In genomic region chr2:134918518-134919359, GRCh38 we compare ENCODE assay signal across 1 cellular context.
TF ChIP-seq lines count a peak whose summit lies in the region.

Gene CCNT2 (plus strand): TSS chr2:134918822. CDS start chr2:134918855, 33 bp downstream.

TF ChIP-seq in HepG2, 621 proteins besides CTCF, POLR2A, EP300 and RAD21 (continued from another document and continues in another):
- TF ChIP-seq ATRX (CRISPR knock-in tag; IDR thresholded peaks at IDR 0.05; ENCODE audit: borderline replicate concordance) (no peak), ZSCAN31 (CRISPR knock-in tag; IDR thresholded peaks at IDR 0.05; ENCODE audit: low read depth) (peak; percentile 81; the same call in 1 of the 2 replicates), ZNF576 (CRISPR knock-in tag; IDR thresholded peaks at IDR 0.05) (0 out of 2 replicates have a peak, but pooled peaks have one; percentile 40), MED8 (CRISPR knock-in tag; IDR thresholded peaks at IDR 0.05; ENCODE audit: insufficient replicate concordance) (peak; percentile 37), SKI (IDR thresholded peaks at IDR 0.05; ENCODE audit: partially characterized antibody) (no peak), KLF15 (CRISPR knock-in tag; IDR thresholded peaks at IDR 0.05; ENCODE audit: borderline replicate concordance) (peak; percentile 28), ATF1 (CRISPR knock-in tag; IDR thresholded peaks at IDR 0.05) (peak; percentile 97), ZNF501 (CRISPR knock-in tag; IDR thresholded peaks at IDR 0.05) (peak; percentile 92), IKZF1 (IDR thresholded peaks at IDR 0.05) (no peak), ATF7 (IDR thresholded peaks at IDR 0.05) (no peak), ATF7 (CRISPR knock-in tag; IDR thresholded peaks at IDR 0.05) (peak; percentile 47; the same call in 1 of the 2 replicates), ZNF567 (CRISPR knock-in tag; IDR thresholded peaks at IDR 0.05; ENCODE audit: borderline replicate concordance) (peak; percentile 66), SIN3A (IDR thresholded peaks at IDR 0.05; ENCODE audit: borderline replicate concordance, low read depth, low read length) (peak; percentile 50; the same call in 1 of the 2 replicates), ZFP90 (CRISPR knock-in tag; IDR thresholded peaks at IDR 0.05; ENCODE audit: borderline replicate concordance) (peak; percentile 92; the same call in 1 of the 2 replicates), BHLHE40 (IDR thresholded peaks at IDR 0.05; ENCODE audit: low read length) (peak; percentile 80), PITX1 (CRISPR knock-in tag; IDR thresholded peaks at IDR 0.05) (peak; percentile 26; the same call in 1 of the 2 replicates), ETV5 (CRISPR knock-in tag; IDR thresholded peaks at IDR 0.05; ENCODE audit: borderline replicate concordance) (no peak; the same call in 1 of the 2 replicates), ZNF224 (CRISPR knock-in tag; IDR thresholded peaks at IDR 0.05) (peak; percentile 50; the same call in 1 of the 2 replicates), ESRRA (CRISPR knock-in tag; IDR thresholded peaks at IDR 0.05; ENCODE audit: low read depth) (peak; percentile 62; the same call in 1 of the 2 replicates), MBD4 (IDR thresholded peaks at IDR 0.05; ENCODE audit: borderline replicate concordance, low read length) (no peak), NFRKB (IDR thresholded peaks at IDR 0.05) (peak; percentile 90), CCAR2 (optimal IDR thresholded peaks at IDR 0.05; ENCODE audit: low read depth, low read length) (no peak), HNRNPL (IDR thresholded peaks at IDR 0.05; ENCODE audit: low read depth, low read length) (0 out of 2 replicates have a peak, but pooled peaks have one; percentile 45), PCBP1 (IDR thresholded peaks at IDR 0.05; ENCODE audit: borderline replicate concordance, low read depth, low read length) (no peak; the same call in 1 of the 2 replicates), ZNF354B (CRISPR knock-in tag; IDR thresholded peaks at IDR 0.05) (no peak), ZC3H13 (CRISPR knock-in tag; IDR thresholded peaks at IDR 0.05) (no peak; the same call in 1 of the 2 replicates), ZNF414 (CRISPR knock-in tag; IDR thresholded peaks at IDR 0.05) (no peak; the same call in 1 of the 2 replicates), RBM22 (optimal IDR thresholded peaks at IDR 0.05; ENCODE audit: low read length) (peak; percentile 19), DMAP1 (CRISPR knock-in tag; IDR thresholded peaks at IDR 0.05) (peak; percentile 92), KLF12 (CRISPR knock-in tag; IDR thresholded peaks at IDR 0.05; ENCODE audit: borderline replicate concordance) (peak; percentile 99), FOXK2 (IDR thresholded peaks at IDR 0.05) (peak; percentile 56; the same call in 1 of the 2 replicates), HNRNPK (IDR thresholded peaks at IDR 0.05; ENCODE audit: low read depth, low read length, poor library complexity, severe bottlenecking) (peak; percentile 95), DBP (CRISPR knock-in tag; IDR thresholded peaks at IDR 0.05; ENCODE audit: not compliant biosample characterization) (peak; percentile 40), SMAD3 (CRISPR knock-in tag; IDR thresholded peaks at IDR 0.05) (no peak; the same call in 1 of the 2 replicates), CEBPG (CRISPR knock-in tag; IDR thresholded peaks at IDR 0.05) (peak; percentile 65), ZNF264 (CRISPR knock-in tag; IDR thresholded peaks at IDR 0.05) (no peak; the same call in 1 of the 2 replicates), UBTF (CRISPR knock-in tag; IDR thresholded peaks at IDR 0.05) (peak; percentile 86), XRCC5 (optimal IDR thresholded peaks at IDR 0.05; ENCODE audit: low read length) (peak; percentile 38), ZNF704 (CRISPR knock-in tag; IDR thresholded peaks at IDR 0.05; ENCODE audit: borderline replicate concordance) (0 out of 2 replicates have a peak, but pooled peaks have one; percentile 62), MTERF4 (CRISPR knock-in tag; IDR thresholded peaks at IDR 0.05) (no peak; the same call in none of the 2 replicates), HMG20A (CRISPR knock-in tag; IDR thresholded peaks at IDR 0.05; ENCODE audit: borderline replicate concordance) (no peak; the same call in 1 of the 2 replicates), KAT2B (IDR thresholded peaks at IDR 0.05; ENCODE audit: borderline replicate concordance, low read depth, low read length) (no peak), ZNF281 (CRISPR knock-in tag; IDR thresholded peaks at IDR 0.05; ENCODE audit: borderline replicate concordance) (0 out of 2 replicates have a peak, but pooled peaks have one; percentile 32), ZNF142 (CRISPR knock-in tag; IDR thresholded peaks at IDR 0.05) (no peak; the same call in 1 of the 2 replicates), RBFOX2 (IDR thresholded peaks at IDR 0.05; ENCODE audit: low read depth, low read length) (peak; percentile 88), ZNF143 (CRISPR knock-in tag; IDR thresholded peaks at IDR 0.05) (peak; percentile 90), BRCA1 (CRISPR knock-in tag; IDR thresholded peaks at IDR 0.05) (no peak), HHEX (CRISPR knock-in tag; IDR thresholded peaks at IDR 0.05) (peak; percentile 3; the same call in 1 of the 2 replicates), RORA (CRISPR knock-in tag; IDR thresholded peaks at IDR 0.05) (no peak), CAMTA2 (CRISPR knock-in tag; IDR thresholded peaks at IDR 0.05; ENCODE audit: borderline replicate concordance) (peak; percentile 68; the same call in 1 of the 2 replicates), SETDB1 (CRISPR knock-in tag; IDR thresholded peaks at IDR 0.05; ENCODE audit: borderline replicate concordance) (no peak), ZNF761 (CRISPR knock-in tag; conservative IDR thresholded peaks at IDR 0.05) (peak; percentile 30; the same call in 1 of the 2 replicates), ZNF572 (CRISPR knock-in tag; IDR thresholded peaks at IDR 0.05) (0 out of 2 replicates have a peak, but pooled peaks have one; percentile 92), ZNF782 (CRISPR knock-in tag; IDR thresholded peaks at IDR 0.05; ENCODE audit: borderline replicate concordance) (no peak), ZNF160 (CRISPR knock-in tag; IDR thresholded peaks at IDR 0.05) (peak; percentile 86), ZNF777 (CRISPR knock-in tag; IDR thresholded peaks at IDR 0.05) (0 out of 2 replicates have a peak, but pooled peaks have one; percentile 36)
